In the genomic region with DNA sequence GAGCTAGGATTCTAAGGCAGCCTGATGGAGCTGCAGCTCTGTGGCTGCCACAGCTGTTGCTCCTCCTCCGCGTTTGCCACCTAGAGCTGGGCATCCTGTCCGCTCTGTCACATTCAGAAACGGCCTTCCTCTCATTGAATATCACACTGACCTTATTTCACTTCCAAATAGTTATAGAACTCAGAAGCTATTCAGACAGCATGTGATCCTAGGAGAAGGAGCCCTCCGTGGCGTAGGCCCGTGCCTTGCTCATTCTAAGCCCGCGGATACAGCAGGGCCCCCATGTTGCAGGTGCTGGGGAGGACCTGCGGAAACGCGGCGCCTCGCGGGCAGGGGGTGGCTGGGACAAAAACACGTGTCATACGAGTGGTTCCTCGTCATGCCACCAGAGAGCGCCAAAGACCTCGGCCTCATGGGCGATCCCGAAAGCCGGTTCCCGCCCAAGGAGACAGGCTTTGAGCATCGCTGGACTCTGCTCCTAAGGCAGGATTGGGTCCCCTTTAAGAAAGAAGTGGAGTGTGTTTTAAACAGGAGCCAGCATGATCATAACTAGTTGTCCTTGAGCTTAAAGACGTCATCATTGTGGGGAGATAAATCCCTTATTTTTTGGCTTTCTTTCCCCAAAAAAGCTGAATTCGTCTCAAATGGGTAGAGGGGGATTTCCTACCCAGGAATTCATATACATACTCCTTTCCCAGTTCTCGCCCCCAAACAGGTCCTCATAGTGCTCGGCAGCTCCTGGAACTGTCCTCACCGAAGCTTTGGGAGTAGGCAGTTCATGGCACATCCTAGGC, we compare ENCODE assay signal across 8 cellular contexts. TPM values are rescaled to one million over a fixed set of nuclear protein-coding genes. Genes with fewer than 3 reads are reported as not detected.
A peak's percentile ranks its signal among the peaks of the same experiment; 100 is the strongest.
DNase-seq lines count a peak whose midpoint lies in the region; ATAC-seq, FAIRE-seq and TF ChIP-seq lines count a peak whose summit lies in the region.

No MANE protein-coding gene starts in this region.

- DNase-seq in EL (peak; percentile 71), KG1 (lab: John Stamatoyannopoulos, UW) (peak; percentile 19), RWPE1 (ENCODE audit: low spot score) (peak; percentile 78), frontal cortex (ENCODE audit: low spot score in 2 of 2) (peak; percentile 67 to 76), pancreas (peak; percentile 73 to 92 (median 84)), thyroid gland (peak; percentile 71 to 79)
- peak; percentile 65 for DNase-seq in activated effector memory CD4-positive, alpha-beta T cell treated with Interleukin-2 at 50 U/mL for 16 hours

- intact Hi-C loops in pancreas (cut with DNase I) (no loop called here), thyroid gland (cut with DNase I) (no loop called here)

- peak; percentile 95 for ATAC-seq in GM21737 (IDR thresholded peaks at IDR 0.05; ENCODE audit: unreplicated experiment)
- peak; percentile 94 to 99 (median 97) for ATAC-seq in pancreas

- H3K27me3 ChIP-seq in pancreas (no peaks in the 10 kb centered on the region), thyroid gland (no peaks in the 10 kb centered on the region)

- peak; percentile 96 for TF ChIP-seq CTCF in RWPE1 (conservative IDR thresholded peaks at IDR 0.05; ENCODE audit: low read depth)
- peak; percentile 73 to 89 (median 80) for TF ChIP-seq CTCF in pancreas (IDR thresholded peaks at IDR 0.05)
- TF ChIP-seq CTCF in thyroid gland (IDR thresholded peaks at IDR 0.05) = peak; percentile 46 to 88 (median 74)

- H3K4me1 ChIP-seq in pancreas (peaks cover 0 to 4% (median 0%) of the 10 kb centered on the region in 3 donors), thyroid gland (no peaks in the 10 kb centered on the region)

- 7 to 10% methylated on average over 30 of the region's 30 CpGs for WGBS in pancreas, 2 donors
- WGBS in thyroid gland, 2 donors = 9 to 19% methylated on average over 21 to 30 of the region's 30 CpGs

- TF ChIP-seq POLR2A in thyroid gland (IDR thresholded peaks at IDR 0.05) = no peak

- POLR2A ChIA-PET in RWPE1 (lab: Yijun Ruan, JAX; ENCODE audit: low non-redundant PET) = no interaction called here

- H3K9me3 ChIP-seq in pancreas = no peaks in the 10 kb centered on the region
- no peaks in the 10 kb centered on the region for H3K9me3 ChIP-seq in thyroid gland

- H3K4me3 ChIP-seq in pancreas = no peak overlapping the region
- no peak overlapping the region for H3K4me3 ChIP-seq in thyroid gland (replicated peaks in 1 of 3)

- H3K27ac ChIP-seq in RWPE1 = no peak overlapping the region
- no peak overlapping the region for H3K27ac ChIP-seq in pancreas
- H3K27ac ChIP-seq in thyroid gland = no peak overlapping the region

- no peaks in the 10 kb centered on the region for H3K36me3 ChIP-seq in pancreas
- no peaks in the 10 kb centered on the region for H3K36me3 ChIP-seq in thyroid gland

- CTCF ChIA-PET in RWPE1 (lab: Yijun Ruan, JAX) = interaction anchor here (0.6 to 3.1 kb wide), 22 partner anchors 12 to 775 kb away, joined by 3 to 17 read pairs (median 3); partner anchors contain the start of gene ZPBP

- no peak for FAIRE-seq in frontal cortex (lab: Jason Lieb, UNC)
- FAIRE-seq in pancreas (lab: Jason Lieb, UNC) = no peak

RNA-seq across cellular contexts. Expression of gene FIGNL1, which starts 17.9 kb away (rescaled TPM):
- total RNA-seq in frontal cortex = 42.4 TPM
- 1 to 10 TPM; 1.3 to 3.5 (median 2.4) TPM for total RNA-seq in pancreas
- 1 to 10 TPM; 2.9 to 4.1 TPM for polyA plus RNA-seq in pancreas
- total RNA-seq in thyroid gland = 10 to 100 TPM in 2 of 4 donors, 1 to 10 TPM in 2; 5.1 to 15.9 (median 9.5) TPM

Comparison
In these comparisons a context has a peak if more than half of its experiments do, and no peak if none do; other contexts are left out.
1. DNase-seq: peak in every context shown above with its lines; median percentile 84 in pancreas; 78 in RWPE1; 75 in thyroid gland; 72 in frontal cortex; 71 in EL; 65 in activated effector memory CD4-positive, alpha-beta T cell treated with Interleukin-2 at 50 U/mL for 16 hours; 19 in KG1.